Comparison of ENCODE assay signal across 20 cellular contexts in the genomic region with DNA sequence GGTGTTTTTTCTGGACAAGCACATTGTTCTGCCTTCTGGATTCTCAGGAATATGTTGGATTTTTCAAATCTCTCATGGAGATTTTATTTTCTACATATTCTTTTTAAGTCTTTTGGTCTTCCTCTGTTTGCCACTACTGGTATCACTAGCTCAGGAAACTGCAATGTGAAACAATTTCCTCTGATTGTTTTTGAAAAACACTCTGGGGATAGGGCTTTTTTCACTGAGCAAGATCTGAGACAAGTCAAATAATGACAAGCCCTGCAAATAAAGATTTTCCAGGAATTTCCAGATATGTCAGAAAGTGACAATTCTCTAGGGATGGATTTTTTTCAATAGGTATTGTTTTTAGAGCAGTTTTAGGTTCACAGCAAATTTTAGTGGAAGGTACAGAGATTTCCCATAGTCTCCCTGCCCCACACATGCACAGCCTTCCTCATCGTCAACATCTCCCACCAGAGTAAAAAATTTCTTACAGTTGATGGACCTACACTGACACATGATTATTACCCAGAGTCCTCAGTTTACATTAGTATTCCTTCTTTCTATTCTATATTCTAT.
"Had no signal": no experiment of that assay in that cellular context is flagged by ENCODE, and none has a peak within 500 bp of the region (broad histone marks: within the 10 kb centered on the region; RNA-seq: fewer than 3 reads in every experiment).

No MANE protein-coding gene starts in this region.

- H3K9ac ChIP-seq: SK-N-SH had no signal

- H3K36me3 ChIP-seq: MG63 had no signal

- H3K27me3 ChIP-seq: MG63 had no signal

- DNase-seq: IMR-90, Karpas-422, KG1, MG63, NCI-H1092, NCI-H1436, NCI-H187, NCI-H2029, NCI-H2081 treated with DMSO at 0.1 percent for 48 hours, NCI-H2171, NCI-H226, NCI-H446, NCI-H510A, NCI-H524 treated with DMSO at 0.1 percent for 48 hours, NCI-H69, NCI-H774, RPMI8226, SHP77, SK-N-SH had no signal

- H3K4me2 ChIP-seq: SK-N-SH had no signal

- H3K4me3 ChIP-seq: MG63 had no signal

- FAIRE-seq: RCC 7860 had no signal

- H3K9me3 ChIP-seq: MG63, SK-N-SH had no signal
